In the genomic region with DNA sequence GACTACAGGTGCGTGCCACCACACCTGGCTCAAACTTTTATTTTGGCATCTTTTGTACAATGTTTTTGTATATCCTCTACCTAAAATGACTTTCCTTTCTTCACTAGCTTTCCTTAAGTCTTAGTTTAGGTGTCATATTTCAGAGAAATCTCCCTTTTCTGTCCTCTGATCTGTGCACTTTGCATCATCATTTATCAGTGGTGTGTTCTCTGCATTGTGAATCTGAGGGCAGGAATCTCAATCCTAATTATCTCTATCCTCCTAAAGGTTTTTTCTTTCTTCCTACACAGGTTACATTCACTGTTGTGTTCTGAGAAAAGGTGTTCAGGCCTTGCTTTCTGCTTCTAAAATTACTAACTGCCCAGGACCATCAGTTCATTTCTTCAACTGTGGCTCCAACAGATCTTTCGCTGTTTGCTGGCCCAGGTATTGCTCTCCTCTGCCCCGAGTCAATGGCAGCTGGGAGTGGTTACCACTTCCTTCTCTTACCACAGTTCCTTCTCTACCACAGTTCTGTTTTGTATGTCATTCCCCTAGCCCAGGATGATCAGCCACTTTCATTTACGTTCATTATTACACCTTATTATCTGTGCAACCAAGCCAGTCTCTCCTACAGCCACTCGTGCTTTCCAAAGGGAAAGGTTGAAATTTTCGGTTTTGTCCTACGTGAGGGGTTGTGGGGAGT, we compare ENCODE assay signal across 8 cellular contexts. TPM values are rescaled to one million over a fixed set of nuclear protein-coding genes. Genes with fewer than 3 reads are reported as not detected.
DNase-seq lines count a peak whose midpoint lies in the region; ATAC-seq and TF ChIP-seq lines count a peak whose summit lies in the region.

No MANE protein-coding gene starts in this region.

- peak overlapping the region; percentile 79 to 89 for H3K4me3 Mint-ChIP-seq in activated T-cell treated with anti-CD3 and anti-CD28 coated beads, Interleukin-2, amount 50 U/mL, for 72 hours

- peaks cover 79% of the 10 kb centered on the region for H3K4me1 Mint-ChIP-seq in activated T-cell treated with anti-CD3 and anti-CD28 coated beads, Interleukin-2, amount 50 U/mL, for 72 hours (ENCODE audit: low read depth)

- in situ Hi-C loops in KBM-7 (cut with MboI; ENCODE audit: low pct_unique_long_range_greater_than_20kb, low sequenced_read_pairs), result no loop called here

- DNase-seq in GM10248 (ENCODE audit: extremely low spot score), result peak; percentile 33
- peak; percentile 71 for DNase-seq in KBM-7
- DNase-seq in activated T-cell treated with anti-CD3 and anti-CD28 coated beads, Interleukin-2, amount 50 U/mL, for 72 hours, result peak; percentile 64 to 67
- DNase-seq in stimulated activated CD4-positive, alpha-beta T cell treated with anti-CD3 and anti-CD28 coated beads, Interleukin-4, amount 100 ng/mL, for 1 hour, result peak; percentile 18
- DNase-seq in iPS-NIHi11 (ENCODE audit: low spot score), result no peak
- no peak for DNase-seq in NCI-H82 treated with DMSO at 0.1 percent for 48 hours (lab: John Stamatoyannopoulos, UW; ENCODE audit: unreplicated experiment)
- DNase-seq in NCI-H187 treated with DMSO at 0.1 percent for 48 hours (lab: John Stamatoyannopoulos, UW), result no peak

- H3K27ac Mint-ChIP-seq in activated T-cell treated with anti-CD3 and anti-CD28 coated beads, Interleukin-2, amount 50 U/mL, for 72 hours, result peak overlapping the region; percentile 81

- H3K9me3 Mint-ChIP-seq in activated T-cell treated with anti-CD3 and anti-CD28 coated beads, Interleukin-2, amount 50 U/mL, for 72 hours, result no peaks in the 10 kb centered on the region

- TF ChIP-seq CTCF in GM10248 (IDR thresholded peaks at IDR 0.05; ENCODE audit: control extremely low read depth, extremely low read depth, low read depth, missing control alignments), result no peak

- no peaks in the 10 kb centered on the region for H3K27me3 Mint-ChIP-seq in activated T-cell treated with anti-CD3 and anti-CD28 coated beads, Interleukin-2, amount 50 U/mL, for 72 hours (ENCODE audit: low read depth)

- CTCF ChIA-PET in GM10248 (lab: Yijun Ruan, JAX), result interaction anchor here (1.1 to 2.3 kb wide), 5 partner anchors 8 to 143 kb away, joined by 3 to 9 read pairs (median 4); no protein-coding TSS in a partner anchor

- H3K36me3 Mint-ChIP-seq in activated T-cell treated with anti-CD3 and anti-CD28 coated beads, Interleukin-2, amount 50 U/mL, for 72 hours (ENCODE audit: insufficient read depth in 2 of 2), result peaks cover 3 to 4% of the 10 kb centered on the region in 2 donors

- peak; percentile 99 for ATAC-seq in GM21529 (IDR thresholded peaks at IDR 0.05; ENCODE audit: unreplicated experiment)
- peak; percentile 99 to 100 for ATAC-seq in activated T-cell treated with anti-CD3 and anti-CD28 coated beads, Interleukin-2, amount 50 U/mL, for 72 hours (replicated peaks in 1 of 2)

- POLR2A ChIA-PET in GM10248 (lab: Yijun Ruan, JAX), result no interaction called here

RNA-seq across cellular contexts. Expression of a gene that starts 14.0 kb away (rescaled TPM):
- 10 to 100 TPM; 31.0 to 33.5 TPM for total RNA-seq in activated T-cell treated with anti-CD3 and anti-CD28 coated beads, Interleukin-2, amount 50 U/mL, for 72 hours

Comparison
In these comparisons a context has a peak if more than half of its experiments do, and no peak if none do; other contexts are left out.
1. DNase-seq: peak in GM10248 (single experiment), KBM-7 (single experiment), activated T-cell treated with anti-CD3 and anti-CD28 coated beads, Interleukin-2, amount 50 U/mL, for 72 hours (2 of 2) and stimulated activated CD4-positive, alpha-beta T cell treated with anti-CD3 and anti-CD28 coated beads, Interleukin-4, amount 100 ng/mL, for 1 hour (single experiment); none in iPS-NIHi11 (single experiment), NCI-H82 treated with DMSO at 0.1 percent for 48 hours (single experiment) and NCI-H187 treated with DMSO at 0.1 percent for 48 hours (single experiment).